ENCODE assay signal across 20 cellular contexts in genomic region chr6:139436521-139437348, GRCh38.
DNase-seq lines count a peak whose midpoint lies in the region; ATAC-seq, FAIRE-seq and TF ChIP-seq lines count a peak whose summit lies in the region.
"Had no signal": no experiment of that assay in that cellular context is flagged by ENCODE, and none has a peak within 500 bp of the region (broad histone marks: within the 10 kb centered on the region; RNA-seq: fewer than 3 reads in every experiment).

No MANE protein-coding gene starts in this region.

- H3K27ac ChIP-seq in SK-N-SH (ENCODE audit: low read depth in 2 of 2, low read length in 1 of 2) = peak overlapping the region in 1 of 2 experiments; percentile 68; a peak in 1 of 4 replicates
- H3K27ac ChIP-seq: upper lobe of left lung had no signal

- no peaks in the 10 kb centered on the region for H3F3A ChIP-seq in SK-N-SH (replicated peaks; ENCODE audit: insufficient read depth)

- H3K36me3 ChIP-seq in SK-N-SH (replicated peaks in 1 of 2; ENCODE audit: control insufficient read depth in 1 of 2, insufficient read depth in 2 of 2, low read length in 1 of 2) = no peaks in the 10 kb centered on the region
- H3K36me3 ChIP-seq: upper lobe of left lung had no signal

- no peak for FAIRE-seq in urothelium cell line (lab: Jason Lieb, UNC)
- FAIRE-seq: endothelial cell of umbilical vein, G401.6, GM12891 had no signal

- H4K20me1 ChIP-seq in SK-N-SH (ENCODE audit: insufficient read depth) = no peaks in the 10 kb centered on the region

- CTCF ChIA-PET in SK-N-SH (lab: Yijun Ruan, JAX) = no interaction called here

- H3K4me3 ChIP-seq in SK-N-SH (ENCODE audit: low read depth in 2 of 2, low read length in 1 of 2) = no peak overlapping the region
- H3K4me3 ChIP-seq: mucosa of descending colon, smooth muscle cell, upper lobe of left lung had no signal

- WGBS in SK-N-SH (ENCODE audit: low lambda C conversion rate) = 21% methylated on average over 7 of the region's 7 CpGs

- H3K27me3 ChIP-seq in SK-N-SH (ENCODE audit: insufficient read depth) = no peaks in the 10 kb centered on the region
- H3K27me3 ChIP-seq: upper lobe of left lung had no signal

- no peaks in the 10 kb centered on the region; a peak in 1 of 4 replicates for H3K4me1 ChIP-seq in SK-N-SH (ENCODE audit: control insufficient read depth in 1 of 2, insufficient read depth in 2 of 2, low read depth in 1 of 2, low read length in 1 of 2)
- H3K4me1 ChIP-seq: upper lobe of left lung had no signal

- no peak for TF ChIP-seq EP300 in SK-N-SH (IDR thresholded peaks at IDR 0.05; ENCODE audit: borderline replicate concordance in 1 of 2, low read depth in 1 of 2, low read length in 1 of 2)

- H2AFZ ChIP-seq in SK-N-SH (ENCODE audit: low read depth) = peak overlapping the region; percentile 42; the same call in 1 of the 2 replicates

- no peak overlapping the region for H3K4me2 ChIP-seq in SK-N-SH
- H3K4me2 ChIP-seq: smooth muscle cell had no signal

- POLR2A ChIA-PET in SK-N-SH (lab: Yijun Ruan, JAX) = no interaction called here

- ATAC-seq in GM19324 (IDR thresholded peaks at IDR 0.05; ENCODE audit: low FRiP score, unreplicated experiment) = no peak
- ATAC-seq: activated CD8-positive, alpha-beta T cell treated with anti-CD3 and anti-CD28 coated beads, Interleukin-2, amount 10 ng/mL, durations not matched to agents 7 days and 5 days; mucosa of descending colon; stimulated activated memory B cell treated with anti-CD40 and anti-IgM and Interleukin-4, amounts not matched to agents 10 μg/mL and 1 μg/mL and 100 μg/mL, for 72 hours had no signal

- H3K9me2 ChIP-seq in SK-N-SH = no peaks in the 10 kb centered on the region

- DNase-seq in SIG-M5 treated with dmso at 0.1 percent for 504 hours (lab: John Stamatoyannopoulos, UW; ENCODE audit: unreplicated experiment) = peak; percentile 22
- no peak for DNase-seq in SIG-M5 (lab: John Stamatoyannopoulos, UW)
- DNase-seq in SK-N-SH = no peak
- peak; percentile 90 for DNase-seq in glomerular visceral epithelial cell (ENCODE audit: extremely low spot score)
- DNase-seq in urothelium cell line (ENCODE audit: low spot score) = peak; percentile 66
- no peak for DNase-seq in cortex of kidney (lab: John Stamatoyannopoulos, UW)
- DNase-seq in OCI-M1 (lab: John Stamatoyannopoulos, UW) = no peak
- DNase-seq: activated CD8-positive, alpha-beta T cell treated with anti-CD3 and anti-CD28 coated beads, Interleukin-2, amount 10 ng/mL, durations not matched to agents 7 days and 5 days; CD4-positive, alpha-beta memory T cell; H7; islet precursor cell; mucosa of descending colon; NCI-H1092; upper lobe of left lung had no signal

- TF ChIP-seq RAD21 in SK-N-SH (IDR thresholded peaks at IDR 0.05; ENCODE audit: low read length) = no peak

- H3K9ac ChIP-seq in SK-N-SH = no peak overlapping the region

- H3K9me3 ChIP-seq in SK-N-SH = no peaks in the 10 kb centered on the region
- H3K9me3 ChIP-seq: mucosa of descending colon, upper lobe of left lung had no signal

- no peak for TF ChIP-seq CTCF in SK-N-SH (IDR thresholded peaks at IDR 0.05)

- no peaks in the 10 kb centered on the region for H3K79me2 ChIP-seq in SK-N-SH (ENCODE audit: insufficient read depth)

TF ChIP-seq in SK-N-SH, 30 proteins besides CTCF, POLR2A, EP300 and RAD21:
- no peak for TF ChIP-seq CHD2 (IDR thresholded peaks at IDR 0.05; ENCODE audit: low read length, partially characterized antibody)
- TF ChIP-seq GABPA (IDR thresholded peaks at IDR 0.05; ENCODE audit: low read depth) = no peak
- peak; percentile 63 for TF ChIP-seq TCF12 (IDR thresholded peaks at IDR 0.05)
- TF ChIP-seq NFIC (IDR thresholded peaks at IDR 0.05; ENCODE audit: borderline replicate concordance) = peak; percentile 82

Comparison
In these comparisons a context has a peak if more than half of its experiments do, and no peak if none do; other contexts are left out.
1. DNase-seq: peak in SIG-M5 treated with dmso at 0.1 percent for 504 hours (single experiment), glomerular visceral epithelial cell (single experiment) and urothelium cell line (single experiment); none in SIG-M5 (single experiment), SK-N-SH (single experiment), cortex of kidney (single experiment) and OCI-M1 (single experiment).